Comparison of ENCODE assay signal across 10 cellular contexts in genomic region chr10:117318909-117319308, GRCh38. TPM values are rescaled to one million over a fixed set of nuclear protein-coding genes. Genes with fewer than 3 reads are reported as not detected.
DNase-seq lines count a peak whose midpoint lies in the region; ATAC-seq and TF ChIP-seq lines count a peak whose summit lies in the region.
"Had no signal": no experiment of that assay in that cellular context is flagged by ENCODE, and none has a peak within 500 bp of the region (broad histone marks: within the 10 kb centered on the region; RNA-seq: fewer than 3 reads in every experiment).

No MANE protein-coding gene starts in this region.

- H3K79me2 ChIP-seq in mesendoderm (ENCODE audit: control insufficient read depth, insufficient read depth, low read length), result no peaks in the 10 kb centered on the region

- peaks cover 2% of the 10 kb centered on the region for H3K79me1 ChIP-seq in mesendoderm (ENCODE audit: low read length)

- no peaks in the 10 kb centered on the region for H3K36me3 ChIP-seq in mesendoderm (ENCODE audit: control insufficient read depth, insufficient read depth, low read length)

- no peak overlapping the region for H2BK15ac ChIP-seq in mesendoderm (replicated peaks; ENCODE audit: low read depth)

- peaks cover 5 to 6% of the 10 kb centered on the region in 2 donors for H3K36me3 Mint-ChIP-seq in activated naive CD4-positive, alpha-beta T cell treated with anti-CD3 and anti-CD28 coated beads, Interleukin-2, amount 50 U/mL, for 72 hours

- H4K8ac ChIP-seq in mesendoderm (ENCODE audit: low read depth, low read length), result no peak overlapping the region

- no peak overlapping the region for H3K23ac ChIP-seq in mesendoderm (ENCODE audit: low read length)

- H3K4me1 ChIP-seq in mesendoderm (ENCODE audit: control insufficient read depth, low read depth, low read length), result no peaks in the 10 kb centered on the region

- TF ChIP-seq CTCF in AG04449 (IDR thresholded peaks at IDR 0.05; ENCODE audit: insufficient read depth, low read length, missing control alignments) (peak; percentile 21), GM12865 (IDR thresholded peaks at IDR 0.05; ENCODE audit: insufficient read depth, low read depth, low read length, missing control alignments) (peak; percentile 10)

- no peak overlapping the region for H3K18ac ChIP-seq in mesendoderm (ENCODE audit: low read length)

- no peak overlapping the region for H3K4ac ChIP-seq in mesendoderm (ENCODE audit: low read depth, low read length)

- no peak overlapping the region for H2BK5ac ChIP-seq in mesendoderm (ENCODE audit: low read length)

- H3K27ac Mint-ChIP-seq in activated naive CD4-positive, alpha-beta T cell treated with anti-CD3 and anti-CD28 coated beads, Interleukin-2, amount 50 U/mL, for 72 hours, result no peak overlapping the region

- no peak for ATAC-seq in activated naive CD4-positive, alpha-beta T cell treated with anti-CD3 and anti-CD28 coated beads, Interleukin-2, amount 50 U/mL, for 72 hours
- no peak for ATAC-seq in GM19035 (IDR thresholded peaks at IDR 0.05; ENCODE audit: unreplicated experiment)

- H3K4me3 ChIP-seq in AG04449 (ENCODE audit: low read depth, low read length) (no peak overlapping the region), GM12865 (ENCODE audit: low read depth, low read length) (no peak overlapping the region), mesendoderm (ENCODE audit: low read length) (no peak overlapping the region)

- POLR2A ChIA-PET in AG04449 (lab: Yijun Ruan, JAX), result interaction anchor here (0.6 kb wide), 1 partner anchor 70 kb away, joined by 3 read pairs; no protein-coding TSS in a partner anchor
- POLR2A ChIA-PET in HEK293T (lab: Yijun Ruan, JAX), result no interaction called here

- no peak overlapping the region for H2AK5ac ChIP-seq in mesendoderm (ENCODE audit: low read length)

- no peak overlapping the region for H3K56ac ChIP-seq in mesendoderm (ENCODE audit: low read length)

- no peak overlapping the region for H4K5ac ChIP-seq in mesendoderm (ENCODE audit: low read length)

- DNase-seq in AG04449 (ENCODE audit: low read depth, low spot score), result no peak
- no peak for DNase-seq in GM12865 (ENCODE audit: low read depth)
- peak; percentile 6 for DNase-seq in SW480 (ENCODE audit: low spot score)
- DNase-seq in germinal center (ENCODE audit: low spot score), result peak; percentile 4
- DNase-seq in mesendoderm, result no peak
- DNase-seq in activated naive CD4-positive, alpha-beta T cell treated with anti-CD3 and anti-CD28 coated beads, Interleukin-2, amount 50 U/mL, for 72 hours (ENCODE audit: low spot score in 2 of 2), result no peak
- no peak for DNase-seq in HEK293T (ENCODE audit: extremely low spot score)
- DNase-seq: NCI-H446; stimulated activated naive CD4-positive, alpha-beta T cell treated with Interleukin-2 at 50 U/mL for 16 hours had no signal

- no peak overlapping the region for H3K4me2 ChIP-seq in mesendoderm (ENCODE audit: low read length)

- CTCF ChIA-PET in AG04449 (lab: Yijun Ruan, JAX) (interaction anchor here (0.7 to 7.8 kb wide), 31 partner anchors 10 to 1247 kb away, joined by 3 to 267 read pairs (median 5); no protein-coding TSS in a partner anchor), HEK293T (lab: Yijun Ruan, JAX) (interaction anchor here (0.6 to 3.8 kb wide), 11 partner anchors 24 to 690 kb away, joined by 3 to 46 read pairs (median 3); no protein-coding TSS in a partner anchor)

- no peaks in the 10 kb centered on the region for H3K9me3 Mint-ChIP-seq in activated naive CD4-positive, alpha-beta T cell treated with anti-CD3 and anti-CD28 coated beads, Interleukin-2, amount 50 U/mL, for 72 hours

- H3K27ac ChIP-seq in mesendoderm (ENCODE audit: low read depth, low read length), result no peak overlapping the region

- no peaks in the 10 kb centered on the region for H3K27me3 ChIP-seq in mesendoderm (ENCODE audit: insufficient read depth, low read length, poor library complexity)

- H2BK120ac ChIP-seq in mesendoderm (ENCODE audit: low read depth, low read length), result no peak overlapping the region

- H3K9ac ChIP-seq in mesendoderm (ENCODE audit: low read length), result no peak overlapping the region

TF ChIP-seq in HEK293T, 16 proteins besides CTCF, POLR2A, EP300 and RAD21:
- no peak for TF ChIP-seq BHLHE40 (IDR thresholded peaks at IDR 0.05; ENCODE audit: borderline replicate concordance)
- TF ChIP-seq TARDBP (IDR thresholded peaks at IDR 0.05), result no peak
- no peak for TF ChIP-seq LEF1 (IDR thresholded peaks at IDR 0.05; ENCODE audit: borderline replicate concordance)
- no peak for TF ChIP-seq HDGF (IDR thresholded peaks at IDR 0.05; ENCODE audit: borderline replicate concordance)
- TF ChIP-seq ZNF384 (IDR thresholded peaks at IDR 0.05), result no peak
- TF ChIP-seq FOXK2 (IDR thresholded peaks at IDR 0.05), result no peak
- TF ChIP-seq, protein P1, sequence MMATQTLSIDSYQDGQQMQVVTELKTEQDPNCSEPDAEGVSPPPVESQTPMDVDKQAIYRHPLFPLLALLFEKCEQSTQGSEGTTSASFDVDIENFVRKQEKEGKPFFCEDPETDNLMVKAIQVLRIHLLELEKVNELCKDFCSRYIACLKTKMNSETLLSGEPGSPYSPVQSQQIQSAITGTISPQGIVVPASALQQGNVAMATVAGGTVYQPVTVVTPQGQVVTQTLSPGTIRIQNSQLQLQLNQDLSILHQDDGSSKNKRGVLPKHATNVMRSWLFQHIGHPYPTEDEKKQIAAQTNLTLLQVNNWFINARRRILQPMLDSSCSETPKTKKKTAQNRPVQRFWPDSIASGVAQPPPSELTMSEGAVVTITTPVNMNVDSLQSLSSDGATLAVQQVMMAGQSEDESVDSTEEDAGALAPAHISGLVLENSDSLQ (IDR thresholded peaks at IDR 0.05), result no peak
- TF ChIP-seq ELF4 (IDR thresholded peaks at IDR 0.05), result no peak
- TF ChIP-seq FOXM1 (IDR thresholded peaks at IDR 0.05; ENCODE audit: borderline replicate concordance), result no peak
- TF ChIP-seq L3MBTL2 (conservative IDR thresholded peaks at IDR 0.05), result no peak
- no peak for TF ChIP-seq NFRKB (IDR thresholded peaks at IDR 0.05)
- TF ChIP-seq CTBP1 (IDR thresholded peaks at IDR 0.05; ENCODE audit: borderline replicate concordance), result no peak
- no peak for TF ChIP-seq ARNT (IDR thresholded peaks at IDR 0.05)
- no peak for TF ChIP-seq FOXA1 (IDR thresholded peaks at IDR 0.05)
- TF ChIP-seq SP1 (IDR thresholded peaks at IDR 0.05), result no peak

RNA-seq across cellular contexts. Expression of gene PDZD8, which starts 56.3 kb away (rescaled TPM):
- 22.0 TPM for polyA plus RNA-seq in mesendoderm (2013, experiment 1 of 2)
- polyA plus RNA-seq in mesendoderm (2013, experiment 2 of 2), result 22.9 TPM
- 10 to 100 TPM; 13.1 to 16.6 TPM for total RNA-seq in activated naive CD4-positive, alpha-beta T cell treated with anti-CD3 and anti-CD28 coated beads, Interleukin-2, amount 50 U/mL, for 72 hours

Comparison
In these comparisons a context has a peak if more than half of its experiments do, and no peak if none do; other contexts are left out.
1. DNase-seq: peak in SW480 (single experiment) and germinal center (single experiment); none in AG04449 (single experiment), GM12865 (single experiment), mesendoderm (single experiment), activated naive CD4-positive, alpha-beta T cell treated with anti-CD3 and anti-CD28 coated beads, Interleukin-2, amount 50 U/mL, for 72 hours (0 of 2) and HEK293T (single experiment).